5 cellular contexts compared by ENCODE assay signal in the genomic region with DNA sequence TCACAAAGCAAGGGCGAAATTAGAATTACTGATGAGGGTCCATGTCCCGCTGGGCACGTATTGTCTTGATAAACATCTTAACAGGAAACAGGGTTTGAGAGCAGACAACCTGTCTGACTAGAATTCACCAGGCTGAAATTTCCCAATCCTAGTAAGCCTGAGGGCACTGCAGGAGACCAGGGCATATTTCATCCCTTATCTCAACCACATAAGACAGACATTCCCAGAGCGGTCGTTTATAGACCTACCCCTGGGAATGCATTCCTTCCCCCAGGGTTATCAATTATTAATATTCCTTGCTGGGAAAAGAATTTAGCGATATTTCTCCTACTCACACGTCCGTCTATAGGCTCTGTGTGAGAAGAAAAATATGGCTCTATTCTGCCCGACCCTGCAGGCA. TPM values are rescaled to one million over a fixed set of nuclear protein-coding genes. Genes with fewer than 3 reads are reported as not detected.
"Had no signal": no experiment of that assay in that cellular context is flagged by ENCODE, and none has a peak within 500 bp of the region (broad histone marks: within the 10 kb centered on the region; RNA-seq: fewer than 3 reads in every experiment).

No MANE protein-coding gene starts in this region.

RNA-seq across cellular contexts. Expression of a gene that starts 38.3 kb away (rescaled TPM):
- total RNA-seq: activated B cell treated with CpG ODN at 0.5 μM for 24 hours, astrocyte, body of pancreas, cerebellum had no signal
- polyA plus RNA-seq: aorta had no signal
